ENCODE assay signal across 1 cellular context in genomic region chr10:95480102-95480900, GRCh38.
TF ChIP-seq lines count a peak whose summit lies in the region.

No MANE protein-coding gene starts in this region.

TF ChIP-seq in HepG2, 621 proteins besides CTCF, POLR2A, EP300 and RAD21 (continued from another document and continues in another):
- TF ChIP-seq FOXP4 (CRISPR knock-in tag; IDR thresholded peaks at IDR 0.05), result no peak
- 0 out of 2 replicates have a peak, but pooled peaks have one; percentile 33 for TF ChIP-seq ZNF556 (CRISPR knock-in tag; IDR thresholded peaks at IDR 0.05; ENCODE audit: borderline replicate concordance)
- TF ChIP-seq ZNF30 (CRISPR knock-in tag; IDR thresholded peaks at IDR 0.05), result no peak
- TF ChIP-seq ZNF619 (CRISPR knock-in tag; IDR thresholded peaks at IDR 0.05), result 0 out of 2 replicates have a peak, but pooled peaks have one; percentile 22
- no peak for TF ChIP-seq TFE3 (CRISPR knock-in tag; IDR thresholded peaks at IDR 0.05)
- TF ChIP-seq WIZ (CRISPR knock-in tag; IDR thresholded peaks at IDR 0.05), result no peak
- TF ChIP-seq ZBTB3 (CRISPR knock-in tag; IDR thresholded peaks at IDR 0.05; ENCODE audit: borderline replicate concordance, low read depth), result peak; percentile 38; the same call in 1 of the 2 replicates
- TF ChIP-seq ZNF34 (CRISPR knock-in tag; IDR thresholded peaks at IDR 0.05; ENCODE audit: borderline replicate concordance), result no peak
- TF ChIP-seq ZSCAN25 (CRISPR knock-in tag; IDR thresholded peaks at IDR 0.05), result no peak
- TF ChIP-seq ETV5 (CRISPR knock-in tag; IDR thresholded peaks at IDR 0.05; ENCODE audit: borderline replicate concordance), result peak; percentile 61; the same call in 1 of the 2 replicates
- TF ChIP-seq JDP2 (CRISPR knock-in tag; IDR thresholded peaks at IDR 0.05; ENCODE audit: borderline replicate concordance), result no peak
- TF ChIP-seq HDAC1 (CRISPR knock-in tag; IDR thresholded peaks at IDR 0.05), result no peak
- peak; percentile 33 for TF ChIP-seq ZFX (CRISPR knock-in tag; IDR thresholded peaks at IDR 0.05; ENCODE audit: low read depth)
- no peak for TF ChIP-seq ZNF775 (CRISPR knock-in tag; IDR thresholded peaks at IDR 0.05; ENCODE audit: borderline replicate concordance)
- TF ChIP-seq ARID4A (CRISPR knock-in tag; IDR thresholded peaks at IDR 0.05; ENCODE audit: borderline replicate concordance), result no peak
- TF ChIP-seq PPARG (CRISPR knock-in tag; conservative IDR thresholded peaks at IDR 0.05), result no peak
- no peak for TF ChIP-seq FOXA1 (IDR thresholded peaks at IDR 0.05)
- 0 out of 2 replicates have a peak, but pooled peaks have one; percentile 30 for TF ChIP-seq FOXA1 (CRISPR knock-in tag; IDR thresholded peaks at IDR 0.05)
- TF ChIP-seq SAFB2 (CRISPR knock-in tag; IDR thresholded peaks at IDR 0.05; ENCODE audit: borderline replicate concordance, low read depth), result no peak
- no peak for TF ChIP-seq ARNT2 (CRISPR knock-in tag; IDR thresholded peaks at IDR 0.05; ENCODE audit: low read depth)
- peak; percentile 39 for TF ChIP-seq MED1 (CRISPR knock-in tag; IDR thresholded peaks at IDR 0.05)
- TF ChIP-seq SALL1 (CRISPR knock-in tag; IDR thresholded peaks at IDR 0.05), result 0 out of 2 replicates have a peak, but pooled peaks have one; percentile 24
- no peak for TF ChIP-seq CHD2 (IDR thresholded peaks at IDR 0.05; ENCODE audit: low read depth, low read length)
- peak; percentile 51; the same call in 1 of the 2 replicates for TF ChIP-seq ZBTB38 (CRISPR knock-in tag; IDR thresholded peaks at IDR 0.05)
- peak; percentile 38; the same call in 1 of the 2 replicates for TF ChIP-seq ZFY (CRISPR knock-in tag; IDR thresholded peaks at IDR 0.05)
- no peak for TF ChIP-seq ARID5B (CRISPR knock-in tag; IDR thresholded peaks at IDR 0.05)
- no peak for TF ChIP-seq RBAK (CRISPR knock-in tag; IDR thresholded peaks at IDR 0.05)
- TF ChIP-seq ZNF609 (CRISPR knock-in tag; IDR thresholded peaks at IDR 0.05; ENCODE audit: borderline replicate concordance), result no peak
- peak; percentile 87; the same call in 1 of the 2 replicates for TF ChIP-seq ZNF768 (CRISPR knock-in tag; IDR thresholded peaks at IDR 0.05)
- no peak for TF ChIP-seq GABPA (IDR thresholded peaks at IDR 0.05; ENCODE audit: low read depth, low read length)
- TF ChIP-seq GABPA (CRISPR knock-in tag; IDR thresholded peaks at IDR 0.05; ENCODE audit: low read depth), result peak; percentile 58
- peak; percentile 19; the same call in 1 of the 2 replicates for TF ChIP-seq CEBPG (CRISPR knock-in tag; IDR thresholded peaks at IDR 0.05)
- no peak for TF ChIP-seq ZC3H13 (CRISPR knock-in tag; IDR thresholded peaks at IDR 0.05)
- no peak for TF ChIP-seq ZNF503 (CRISPR knock-in tag; IDR thresholded peaks at IDR 0.05)
- TF ChIP-seq SCMH1 (CRISPR knock-in tag; IDR thresholded peaks at IDR 0.05; ENCODE audit: borderline replicate concordance), result no peak
- TF ChIP-seq ZSCAN12 (CRISPR knock-in tag; IDR thresholded peaks at IDR 0.05), result no peak
- no peak for TF ChIP-seq ZKSCAN5 (CRISPR knock-in tag; IDR thresholded peaks at IDR 0.05)
- no peak for TF ChIP-seq HOXD1 (CRISPR knock-in tag; IDR thresholded peaks at IDR 0.05)
- peak; percentile 37; the same call in 1 of the 2 replicates for TF ChIP-seq TBX2 (CRISPR knock-in tag; IDR thresholded peaks at IDR 0.05; ENCODE audit: borderline replicate concordance)
- no peak for TF ChIP-seq E2F5 (CRISPR knock-in tag; conservative IDR thresholded peaks at IDR 0.05)
